ENCODE assay signal across 7 cellular contexts in genomic region chr3:12662593-12663310, GRCh38. TPM values are rescaled to one million over a fixed set of nuclear protein-coding genes. Genes with fewer than 3 reads are reported as not detected.
DNase-seq lines count a peak whose midpoint lies in the region; ATAC-seq and TF ChIP-seq lines count a peak whose summit lies in the region.

No MANE protein-coding gene starts in this region.

- peak; percentile 19 for ATAC-seq in GM21717 (IDR thresholded peaks at IDR 0.05; ENCODE audit: unreplicated experiment)

- H3K9me3 Mint-ChIP-seq in activated T-helper 1 cell treated with anti-CD3 and anti-CD28 coated beads, Interleukin-12 subunit alpha, Interleukin-12 subunit beta, Interleukin-2, Interleukin-4 antibody, amounts not matched to agents 30 ng/mL and 10 ng/mL and 1 ng/mL, durations not matched to agents 14 hours and 24 hours and 36 hours: no peaks in the 10 kb centered on the region
- no peaks in the 10 kb centered on the region for H3K9me3 Mint-ChIP-seq in neural progenitor cell

- no peaks in the 10 kb centered on the region for H3K27me3 Mint-ChIP-seq in activated T-helper 1 cell treated with anti-CD3 and anti-CD28 coated beads, Interleukin-12 subunit alpha, Interleukin-12 subunit beta, Interleukin-2, Interleukin-4 antibody, amounts not matched to agents 30 ng/mL and 10 ng/mL and 1 ng/mL, durations not matched to agents 14 hours and 24 hours and 36 hours (ENCODE audit: insufficient read depth)
- H3K27me3 Mint-ChIP-seq in neural progenitor cell (ENCODE audit: insufficient read depth, low read depth): peaks cover 4% of the 10 kb centered on the region

- peak overlapping the region; percentile 98 for H3K27ac ChIP-seq in neural progenitor cell
- peak overlapping the region; percentile 98 to 100 (median 100) for H3K27ac ChIP-seq in tibial nerve

- peak overlapping the region; percentile 72 for H3K27ac Mint-ChIP-seq in activated T-helper 1 cell treated with anti-CD3 and anti-CD28 coated beads, Interleukin-12 subunit alpha, Interleukin-12 subunit beta, Interleukin-2, Interleukin-4 antibody, amounts not matched to agents 30 ng/mL and 10 ng/mL and 1 ng/mL, durations not matched to agents 14 hours and 24 hours and 36 hours
- peak overlapping the region; percentile 99 for H3K27ac Mint-ChIP-seq in neural progenitor cell

- H3K36me3 Mint-ChIP-seq in activated T-helper 1 cell treated with anti-CD3 and anti-CD28 coated beads, Interleukin-12 subunit alpha, Interleukin-12 subunit beta, Interleukin-2, Interleukin-4 antibody, amounts not matched to agents 30 ng/mL and 10 ng/mL and 1 ng/mL, durations not matched to agents 14 hours and 24 hours and 36 hours (ENCODE audit: low read depth): peaks cover 8% of the 10 kb centered on the region
- peaks cover 3% of the 10 kb centered on the region for H3K36me3 Mint-ChIP-seq in neural progenitor cell

- no peak for TF ChIP-seq EP300 in tibial nerve (IDR thresholded peaks at IDR 0.05)

- H3K4me2 ChIP-seq in neural progenitor cell: peak overlapping the region; percentile 80

- peak in 1 of 2 donors; percentile 36 for TF ChIP-seq POLR2A in tibial nerve (IDR thresholded peaks at IDR 0.05)

- peaks cover 62% of the 10 kb centered on the region for H3K79me2 ChIP-seq in neural progenitor cell (ENCODE audit: low read depth)

- H4K20me1 ChIP-seq in neural progenitor cell (ENCODE audit: low read depth): peaks cover 36% of the 10 kb centered on the region

- H3K4me3 ChIP-seq in fibroblast of the aortic adventitia (ENCODE audit: low read depth, low read length) (peak overlapping the region; percentile 93), neural progenitor cell (peak overlapping the region; percentile 90), tibial nerve (peak overlapping the region; percentile 66 to 100 (median 98))

- peaks cover 10% of the 10 kb centered on the region for H3F3A ChIP-seq in neural progenitor cell (ENCODE audit: low read depth)

- no peaks in the 10 kb centered on the region for H3K36me3 ChIP-seq in neural progenitor cell
- no peaks in the 10 kb centered on the region for H3K36me3 ChIP-seq in tibial nerve

- peaks cover 42% of the 10 kb centered on the region for H3K4me1 Mint-ChIP-seq in activated T-helper 1 cell treated with anti-CD3 and anti-CD28 coated beads, Interleukin-12 subunit alpha, Interleukin-12 subunit beta, Interleukin-2, Interleukin-4 antibody, amounts not matched to agents 30 ng/mL and 10 ng/mL and 1 ng/mL, durations not matched to agents 14 hours and 24 hours and 36 hours (ENCODE audit: low read depth)
- peaks cover 33% of the 10 kb centered on the region for H3K4me1 Mint-ChIP-seq in neural progenitor cell

- H3K4me1 ChIP-seq in neural progenitor cell (peaks cover 7% of the 10 kb centered on the region), tibial nerve (peaks cover 3 to 50% (median 35%) of the 10 kb centered on the region in 4 donors)

- TF ChIP-seq CTCF in fibroblast of the aortic adventitia (IDR thresholded peaks at IDR 0.05; ENCODE audit: insufficient read depth, low read length) (no peak), neural progenitor cell (IDR thresholded peaks at IDR 0.05) (no peak), tibial nerve (IDR thresholded peaks at IDR 0.05) (no peak)

- intact Hi-C loops in activated T-helper 1 cell treated with anti-CD3 and anti-CD28 coated beads, Interleukin-12 subunit alpha, Interleukin-12 subunit beta, Interleukin-2, Interleukin-4 antibody, amounts not matched to agents 30 ng/mL and 10 ng/mL and 1 ng/mL, durations not matched to agents 14 hours and 24 hours and 36 hours (cut with micrococcal nuclease): loop anchor here (2.0 to 10.0 kb wide), 9 partner anchors 35 to 1462 kb away; partner anchors contain the start of genes CHCHD4, TAMM41 and TMEM43

- no peaks in the 10 kb centered on the region for H3K27me3 ChIP-seq in neural progenitor cell
- H3K27me3 ChIP-seq in tibial nerve: no peaks in the 10 kb centered on the region

- peak; percentile 36 for DNase-seq in NCI-H69 (lab: John Stamatoyannopoulos, UW)
- peak; percentile 13 for DNase-seq in activated T-helper 1 cell treated with anti-CD3 and anti-CD28 coated beads, Interleukin-12 subunit alpha, Interleukin-12 subunit beta, Interleukin-2, Interleukin-4 antibody, amounts not matched to agents 30 ng/mL and 10 ng/mL and 1 ng/mL, durations not matched to agents 14 hours and 24 hours and 36 hours (ENCODE audit: low spot score)
- DNase-seq in fibroblast of the aortic adventitia (ENCODE audit: low read depth): peak; percentile 42
- peak; percentile 74 for DNase-seq in neural progenitor cell (ENCODE audit: low spot score)
- peak in 1 of 2 donors; percentile 13 for DNase-seq in tibial nerve (ENCODE audit: low spot score in 2 of 2)
- DNase-seq in dedifferentiated amniotic fluid mesenchymal stem cell (ENCODE audit: extremely low spot score): no peak

- 1% methylated on average over 23 of the region's 23 CpGs for WGBS in tibial nerve, 2 donors

- H3K4me3 Mint-ChIP-seq in activated T-helper 1 cell treated with anti-CD3 and anti-CD28 coated beads, Interleukin-12 subunit alpha, Interleukin-12 subunit beta, Interleukin-2, Interleukin-4 antibody, amounts not matched to agents 30 ng/mL and 10 ng/mL and 1 ng/mL, durations not matched to agents 14 hours and 24 hours and 36 hours: peak overlapping the region; percentile 86
- H3K4me3 Mint-ChIP-seq in neural progenitor cell: peak overlapping the region; percentile 90

- no peak overlapping the region for H2AFZ ChIP-seq in neural progenitor cell (replicated peaks)

- H3K9me3 ChIP-seq in neural progenitor cell (ENCODE audit: low read depth): no peaks in the 10 kb centered on the region
- no peaks in the 10 kb centered on the region for H3K9me3 ChIP-seq in tibial nerve

- H3K9ac ChIP-seq in neural progenitor cell: peak overlapping the region; percentile 98

RNA-seq across cellular contexts. Expression of gene RAF1, which starts 1.2 kb away (rescaled TPM):
- 91.0 and 91.6 TPM in 2 replicates for total RNA-seq in activated T-helper 1 cell treated with anti-CD3 and anti-CD28 coated beads, Interleukin-12 subunit alpha, Interleukin-12 subunit beta, Interleukin-2, Interleukin-4 antibody, amounts not matched to agents 30 ng/mL and 10 ng/mL and 1 ng/mL, durations not matched to agents 14 hours and 24 hours and 36 hours
- 37.5 and 78.0 TPM in 2 replicates for total RNA-seq in fibroblast of the aortic adventitia (ENCODE audit: low replicate concordance)
- 115 and 130 TPM in 2 replicates for total RNA-seq in neural progenitor cell (ENCODE audit: low replicate concordance)
- 100 to 1,000 TPM; 106 to 136 (median 121) TPM for total RNA-seq in tibial nerve
